In the genomic region with DNA sequence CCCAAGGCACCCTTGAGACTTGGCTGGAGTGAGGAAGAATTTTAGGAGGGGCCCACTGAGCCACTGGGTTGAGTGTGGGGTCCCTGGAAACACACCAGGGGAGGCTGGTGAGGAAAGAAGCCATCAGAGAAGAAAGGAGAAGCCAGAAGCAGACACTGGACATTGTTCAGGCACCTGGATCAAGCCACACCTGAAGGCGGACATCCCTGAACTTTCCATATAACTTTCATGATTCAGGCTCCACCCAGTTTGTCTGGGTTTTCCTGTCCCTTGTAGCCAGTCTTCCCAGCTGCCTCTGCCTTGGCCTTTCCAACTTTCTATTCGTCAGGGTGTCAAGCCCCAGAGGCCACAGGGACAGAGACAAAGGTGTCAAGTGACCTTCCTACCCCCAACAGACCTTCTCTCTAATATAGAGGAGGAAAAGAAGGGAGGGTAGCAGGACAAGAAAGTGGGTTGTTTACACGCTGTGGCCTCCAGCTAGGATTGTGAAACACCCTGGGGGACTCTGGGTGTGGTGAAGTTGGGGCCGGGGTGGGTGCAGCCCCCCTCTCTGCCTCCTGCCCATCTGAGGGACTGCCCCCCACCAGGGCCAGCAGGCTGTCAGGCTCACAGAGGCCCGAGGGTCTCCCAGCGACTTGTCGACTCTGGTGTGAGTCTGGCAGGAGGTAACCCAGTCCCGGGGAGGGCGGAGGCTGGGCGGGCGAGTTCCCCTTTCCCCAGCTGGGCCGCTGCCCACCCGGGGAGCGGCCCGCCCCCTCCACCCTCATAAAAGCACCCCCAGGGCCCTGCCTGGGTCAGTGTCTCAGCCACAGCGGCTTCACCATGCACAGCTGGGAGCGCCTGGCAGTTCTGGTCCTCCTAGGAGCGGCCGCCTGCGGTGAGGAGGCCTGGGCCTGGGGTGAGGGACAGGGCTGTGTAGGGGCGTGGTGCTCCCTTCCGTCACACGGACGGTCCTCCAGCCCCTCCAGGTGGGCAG, we compare ENCODE assay signal across 8 cellular contexts.
DNase-seq lines count a peak whose midpoint lies in the region; ATAC-seq and TF ChIP-seq lines count a peak whose summit lies in the region.

A gene (plus strand): TSS at position 797 of the 976 bp plus-strand sequence. CDS start 26 bp downstream, at position 823.

- DNase-seq in effector memory CD8-positive, alpha-beta T cell = no peak
- no peak for DNase-seq in pons (ENCODE audit: low spot score)
- no peak for DNase-seq in globus pallidus (ENCODE audit: low spot score)
- DNase-seq in nephron progenitor cell = no peak

- peak within 1 kb of the TSS; percentile 44 to 45 for H3K4me3 Mint-ChIP-seq in effector memory CD8-positive, alpha-beta T cell
- H3K4me3 Mint-ChIP-seq in nephron progenitor cell = no peak within 1 kb of the TSS

- H3K4me3 ChIP-seq in ACC112 (ENCODE audit: low read depth, low read length) (peak within 1 kb of the TSS; percentile 71), KMS-11 (IDR thresholded peaks at IDR 0.05; ENCODE audit: insufficient read depth, low read depth, low read length) (no peak within 1 kb of the TSS), mucosa of stomach (ENCODE audit: low read length) (no peak within 1 kb of the TSS)

- no peak within 1 kb of the TSS for H3K27ac ChIP-seq in ACC112 (ENCODE audit: low read depth, low read length)
- H3K27ac ChIP-seq in KMS-11 = no peak within 1 kb of the TSS

- H3K27me3 ChIP-seq in ACC112 (ENCODE audit: insufficient read depth, low read length) (no peaks in the 10 kb centered on the region), KMS-11 (ENCODE audit: insufficient read depth, low read depth) (peaks cover 5% of the 10 kb centered on the region; the same call in 1 of the 2 replicates), mucosa of stomach (ENCODE audit: control insufficient read depth, insufficient read depth, low read length) (peaks cover 14% of the 10 kb centered on the region)

- H4K20me1 ChIP-seq in KMS-11 (ENCODE audit: insufficient read depth) = no peaks in the 10 kb centered on the region

- no peak for ATAC-seq in effector memory CD8-positive, alpha-beta T cell (replicated peaks)
- no peak for ATAC-seq in HG02798 (IDR thresholded peaks at IDR 0.05; ENCODE audit: poor library complexity, unreplicated experiment)

- H3K27ac Mint-ChIP-seq in effector memory CD8-positive, alpha-beta T cell = no peak within 1 kb of the TSS
- no peak within 1 kb of the TSS for H3K27ac Mint-ChIP-seq in nephron progenitor cell

- H3K9me3 ChIP-seq in mucosa of stomach (ENCODE audit: control insufficient read depth, low read length) = no peaks in the 10 kb centered on the region

- H3K4me2 ChIP-seq in KMS-11 = no peak within 1 kb of the TSS

- no peak within 1 kb of the TSS for H2AFZ ChIP-seq in ACC112 (ENCODE audit: low read length, unreplicated experiment)
- H2AFZ ChIP-seq in KMS-11 (ENCODE audit: low read depth) = peak within 1 kb of the TSS; percentile 18; the same call in 1 of the 2 replicates

- peaks cover 9 to 19% of the 10 kb centered on the region in 2 donors for H3K4me1 Mint-ChIP-seq in effector memory CD8-positive, alpha-beta T cell (ENCODE audit: low read depth in 2 of 2)
- H3K4me1 Mint-ChIP-seq in nephron progenitor cell = no peaks in the 10 kb centered on the region

- no peak within 1 kb of the TSS for H3K9ac ChIP-seq in KMS-11
- peak within 1 kb of the TSS; percentile 15 for H3K9ac ChIP-seq in mucosa of stomach (ENCODE audit: low read length)

- no peak for TF ChIP-seq CTCF in KMS-11 (conservative IDR thresholded peaks at IDR 0.05; ENCODE audit: low read depth, low read length)
- no peak for TF ChIP-seq CTCF in nephron progenitor cell (IDR thresholded peaks at IDR 0.05)

- H3K4me1 ChIP-seq in ACC112 (ENCODE audit: control insufficient read depth, insufficient read depth, low read length, unreplicated experiment) = no peaks in the 10 kb centered on the region
- peaks cover 3% of the 10 kb centered on the region for H3K4me1 ChIP-seq in KMS-11 (ENCODE audit: low read depth, poor library complexity, severe bottlenecking)
- H3K4me1 ChIP-seq in mucosa of stomach (ENCODE audit: control insufficient read depth, insufficient read depth, low read length) = peaks cover 22% of the 10 kb centered on the region

- no peaks in the 10 kb centered on the region for H3K9me3 Mint-ChIP-seq in effector memory CD8-positive, alpha-beta T cell
- no peaks in the 10 kb centered on the region for H3K9me3 Mint-ChIP-seq in nephron progenitor cell

- peaks cover 0 to 12% of the 10 kb centered on the region in 2 donors for H3K27me3 Mint-ChIP-seq in effector memory CD8-positive, alpha-beta T cell
- H3K27me3 Mint-ChIP-seq in nephron progenitor cell (ENCODE audit: low read depth, poor library complexity) = peaks cover 53% of the 10 kb centered on the region

- H3K36me3 ChIP-seq in ACC112 (ENCODE audit: insufficient read depth, low read length) (no peaks in the 10 kb centered on the region), KMS-11 (ENCODE audit: insufficient read depth) (no peaks in the 10 kb centered on the region), mucosa of stomach (ENCODE audit: control insufficient read depth, insufficient read depth, low read length) (no peaks in the 10 kb centered on the region)

- H3K79me2 ChIP-seq in ACC112 (ENCODE audit: control insufficient read depth, insufficient read depth, low read length, unreplicated experiment) = no peaks in the 10 kb centered on the region
- H3K79me2 ChIP-seq in KMS-11 (ENCODE audit: insufficient read depth, low read depth) = no peaks in the 10 kb centered on the region

- H3K36me3 Mint-ChIP-seq in effector memory CD8-positive, alpha-beta T cell (ENCODE audit: insufficient read depth) = peaks cover 7% of the 10 kb centered on the region
- no peaks in the 10 kb centered on the region for H3K36me3 Mint-ChIP-seq in nephron progenitor cell (ENCODE audit: low read depth)
